1 cellular context compared by ENCODE assay signal in genomic region chr10:77289790-77290189, GRCh38.
TF ChIP-seq lines count a peak whose summit lies in the region.

No MANE protein-coding gene starts in this region.

TF ChIP-seq in SK-N-SH, 30 proteins besides CTCF, POLR2A, EP300 and RAD21 (continued from another document):
- TF ChIP-seq PBX3 (IDR thresholded peaks at IDR 0.05) (peak; percentile 89), FOSL2 (IDR thresholded peaks at IDR 0.05; ENCODE audit: borderline replicate concordance, low read depth) (no peak; the same call in 1 of the 2 replicates)
